8 cellular contexts compared by ENCODE assay signal in the genomic region with DNA sequence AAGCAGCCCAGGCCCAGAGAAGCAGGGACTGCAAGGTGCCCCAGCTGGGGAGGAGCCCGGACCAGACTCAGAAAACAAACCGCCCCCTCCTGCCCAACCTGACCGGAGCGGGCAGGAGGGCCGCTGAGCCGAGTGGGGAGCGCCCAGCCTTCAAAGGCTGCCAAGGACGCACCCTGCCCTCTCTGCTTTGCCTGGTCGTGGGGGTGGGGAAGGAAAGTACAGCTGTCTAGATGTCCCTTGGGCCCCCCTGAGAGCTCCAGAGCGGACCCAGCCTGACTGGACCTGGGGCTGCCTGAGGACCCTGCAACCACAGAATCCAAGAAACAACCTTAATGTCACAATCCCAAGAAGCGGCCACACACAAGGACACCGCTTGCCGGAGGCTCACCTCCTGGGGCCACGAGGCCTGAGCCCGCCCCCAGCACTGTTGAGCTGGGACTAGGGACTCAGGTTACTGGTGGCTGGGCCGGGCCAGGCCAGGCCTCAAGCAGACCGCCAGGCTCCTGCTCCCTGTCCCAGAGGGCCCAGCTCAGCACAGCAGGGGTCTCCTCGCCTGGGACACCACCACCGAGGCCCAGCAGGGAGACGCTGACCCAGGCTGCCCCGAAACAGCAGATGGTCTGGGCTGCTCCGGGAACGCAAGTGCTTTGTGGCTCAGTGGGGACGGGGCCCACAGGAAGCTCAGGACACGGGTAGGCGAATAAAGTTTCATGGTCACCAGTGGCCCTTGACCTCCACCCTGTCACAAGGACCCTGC. TPM values are rescaled to one million over a fixed set of nuclear protein-coding genes. Genes with fewer than 3 reads are reported as not detected.
A peak's percentile ranks its signal among the peaks of the same experiment; 100 is the strongest.
DNase-seq lines count a peak whose midpoint lies in the region; ATAC-seq and TF ChIP-seq lines count a peak whose summit lies in the region.

No MANE protein-coding gene starts in this region.

- no peak overlapping the region for H2AFZ ChIP-seq in KMS-11 (ENCODE audit: low read depth)
- no peak overlapping the region for H2AFZ ChIP-seq in mesenchymal stem cell (ENCODE audit: low read depth, low read length)

- peak overlapping the region in 1 of 2 experiments; percentile 87 for H3K23ac ChIP-seq in mesenchymal stem cell (ENCODE audit: low read length in 2 of 2)

- peak overlapping the region; percentile 73 for H3K4me3 Mint-ChIP-seq in central memory CD8-positive, alpha-beta T cell

- H4K20me1 ChIP-seq in BLaER1 (peaks cover 74% of the 10 kb centered on the region), KMS-11 (ENCODE audit: insufficient read depth) (no peaks in the 10 kb centered on the region)

- no peak overlapping the region for H2BK120ac ChIP-seq in mesenchymal stem cell (ENCODE audit: low read depth, low read length)

- 18% methylated on average over 25 of the region's 26 CpGs for WGBS in mesenchymal stem cell

- H3K79me1 ChIP-seq in mesenchymal stem cell (replicated peaks; ENCODE audit: low read length, poor library complexity, severe bottlenecking), result peaks cover 9% of the 10 kb centered on the region

- H3K9me3 ChIP-seq in BLaER1 (no peaks in the 10 kb centered on the region), mesenchymal stem cell (ENCODE audit: control insufficient read depth, low read length) (no peaks in the 10 kb centered on the region)

- peak overlapping the region in 1 of 2 experiments; percentile 93 for H3K18ac ChIP-seq in mesenchymal stem cell (ENCODE audit: low read depth in 1 of 2, low read length in 2 of 2)

- peak overlapping the region; percentile 38 for H2BK15ac ChIP-seq in mesenchymal stem cell (ENCODE audit: low read depth, poor library complexity, severe bottlenecking)

- H3K9ac ChIP-seq in BLaER1, result peak overlapping the region; percentile 91
- peak overlapping the region; percentile 53; the same call in 1 of the 2 replicates for H3K9ac ChIP-seq in KMS-11
- H3K9ac ChIP-seq in mesenchymal stem cell (ENCODE audit: low read length), result peak overlapping the region; percentile 89

- no peaks in the 10 kb centered on the region for H3K36me3 ChIP-seq in BLaER1
- H3K36me3 ChIP-seq in KMS-11 (ENCODE audit: insufficient read depth), result no peaks in the 10 kb centered on the region
- H3K36me3 ChIP-seq in mesenchymal stem cell (ENCODE audit: control insufficient read depth in 1 of 2, insufficient read depth in 2 of 2, low read depth in 1 of 2, low read length in 2 of 2), result peaks cover 13 to 37% of the 10 kb centered on the region in 2 experiments

- H2BK5ac ChIP-seq in mesenchymal stem cell (ENCODE audit: low read depth, low read length, poor library complexity, severe bottlenecking), result no peak overlapping the region

- H3K4me3 ChIP-seq in BLaER1, result peak overlapping the region; percentile 95
- peak overlapping the region; percentile 40 for H3K4me3 ChIP-seq in KMS-11 (IDR thresholded peaks at IDR 0.05; ENCODE audit: insufficient read depth, low read depth, low read length)
- peak overlapping the region; percentile 84 to 91 for H3K4me3 ChIP-seq in mesenchymal stem cell (ENCODE audit: insufficient read depth in 1 of 2, low read depth in 1 of 2, low read length in 2 of 2)

- H3K27me3 Mint-ChIP-seq in central memory CD8-positive, alpha-beta T cell, result peaks cover 11% of the 10 kb centered on the region

- no peak overlapping the region for H3K27ac Mint-ChIP-seq in central memory CD8-positive, alpha-beta T cell (ENCODE audit: low read depth)

- H3K27me3 ChIP-seq in BLaER1 (peaks cover 10% of the 10 kb centered on the region), KMS-11 (ENCODE audit: insufficient read depth, low read depth) (no peaks in the 10 kb centered on the region; the same call in 1 of the 2 replicates), mesenchymal stem cell (ENCODE audit: control insufficient read depth in 1 of 2, insufficient read depth in 1 of 2, low read length in 2 of 2) (no peaks in the 10 kb centered on the region)

- peak overlapping the region; percentile 41 for H4K91ac ChIP-seq in mesenchymal stem cell (ENCODE audit: low read length)

- H3K4me1 ChIP-seq in BLaER1, result peaks cover 73% of the 10 kb centered on the region
- H3K4me1 ChIP-seq in KMS-11 (ENCODE audit: low read depth, poor library complexity, severe bottlenecking), result peaks cover 17% of the 10 kb centered on the region
- peaks cover 71% of the 10 kb centered on the region for H3K4me1 ChIP-seq in mesenchymal stem cell (ENCODE audit: control insufficient read depth, insufficient read depth, low read depth, low read length)

- H3K27ac ChIP-seq in BLaER1, result peak overlapping the region; percentile 83
- no peak overlapping the region for H3K27ac ChIP-seq in KMS-11
- peak overlapping the region; percentile 75 for H3K27ac ChIP-seq in mesenchymal stem cell (ENCODE audit: low read length, poor library complexity, severe bottlenecking)

- H3K4me2 ChIP-seq in BLaER1 (peak overlapping the region; percentile 99), KMS-11 (peak overlapping the region; percentile 67; the same call in 1 of the 2 replicates), mesenchymal stem cell (ENCODE audit: low read length, poor library complexity, severe bottlenecking) (peak overlapping the region; percentile 96)

- no peak for ATAC-seq in central memory CD8-positive, alpha-beta T cell (replicated peaks; ENCODE audit: extremely low read depth, poor library complexity, severe bottlenecking)
- ATAC-seq in GM21367 (IDR thresholded peaks at IDR 0.05; ENCODE audit: unreplicated experiment) (no peak), GM21786 (IDR thresholded peaks at IDR 0.05; ENCODE audit: unreplicated experiment) (no peak)

- no peaks in the 10 kb centered on the region for H3K9me3 Mint-ChIP-seq in central memory CD8-positive, alpha-beta T cell

- H4K8ac ChIP-seq in mesenchymal stem cell (ENCODE audit: low read length), result peak overlapping the region; percentile 76

- DNase-seq in central memory CD8-positive, alpha-beta T cell (ENCODE audit: low spot score in 2 of 2), result no peak
- DNase-seq in mesenchymal stem cell (peak; percentile 48), GM13976 (ENCODE audit: low spot score) (no peak), HPDE6-E6E7 (ENCODE audit: extremely low spot score) (no peak)

- no peaks in the 10 kb centered on the region; the same call in 1 of the 2 replicates for H3K79me2 ChIP-seq in KMS-11 (ENCODE audit: insufficient read depth, low read depth)

- H2BK12ac ChIP-seq in mesenchymal stem cell (ENCODE audit: low read length in 2 of 2), result peak overlapping the region; percentile 8 to 12

- peak overlapping the region in 1 of 2 experiments; percentile 99 for H3K14ac ChIP-seq in mesenchymal stem cell (ENCODE audit: low read length in 2 of 2)

- H3K36me3 Mint-ChIP-seq in central memory CD8-positive, alpha-beta T cell (ENCODE audit: insufficient read depth), result peaks cover 3% of the 10 kb centered on the region

- peak overlapping the region; percentile 25 to 91 for H3K4ac ChIP-seq in mesenchymal stem cell (ENCODE audit: low read depth in 1 of 2, low read length in 2 of 2)

- TF ChIP-seq CTCF in KMS-11 (conservative IDR thresholded peaks at IDR 0.05; ENCODE audit: low read depth, low read length) (no peak), GM13976 (IDR thresholded peaks at IDR 0.05; ENCODE audit: borderline replicate concordance, control extremely low read depth, extremely low read depth, insufficient read depth, missing control alignments) (no peak)

- H3K4me1 Mint-ChIP-seq in central memory CD8-positive, alpha-beta T cell, result peaks cover 25% of the 10 kb centered on the region

- H2AK5ac ChIP-seq in mesenchymal stem cell (ENCODE audit: low read length, severe bottlenecking), result peak overlapping the region; percentile 47

- in situ Hi-C loops in GM13976 (cut with MboI; ENCODE audit: low sequenced_read_pairs, unreplicated experiment), result no loop called here

RNA-seq across cellular contexts. Expression of gene DVL1, which starts 1.4 kb away (rescaled TPM):
- 26.3 TPM for polyA plus RNA-seq in mesenchymal stem cell (2013, experiment 1 of 2)
- 26.6 TPM for polyA plus RNA-seq in mesenchymal stem cell (2013, experiment 2 of 2)

RNA-seq across cellular contexts. Expression of gene MXRA8, which starts 10.5 kb away (rescaled TPM):
- polyA plus RNA-seq in mesenchymal stem cell (2013, experiment 1 of 2), result 282 TPM
- polyA plus RNA-seq in mesenchymal stem cell (2013, experiment 2 of 2), result 274 TPM

RNA-seq across cellular contexts. Expression of gene TAS1R3, which starts 16.8 kb away (rescaled TPM):
- polyA plus RNA-seq in mesenchymal stem cell (2013, experiment 1 of 2), result 0.04 TPM
- polyA plus RNA-seq in mesenchymal stem cell (2013, experiment 2 of 2), result 0.04 TPM

RNA-seq across cellular contexts. Expression of gene CPTP, which starts 23.2 kb away (rescaled TPM):
- polyA plus RNA-seq in mesenchymal stem cell (2013, experiment 1 of 2), result 17.8 TPM
- polyA plus RNA-seq in mesenchymal stem cell (2013, experiment 2 of 2), result 17.7 TPM

RNA-seq across cellular contexts. Expression of gene INTS11, which starts 23.4 kb away (rescaled TPM):
- 57.1 TPM for polyA plus RNA-seq in mesenchymal stem cell (2013, experiment 1 of 2)
- 55.5 TPM for polyA plus RNA-seq in mesenchymal stem cell (2013, experiment 2 of 2)

Comparison
In these comparisons a context has a peak if more than half of its experiments do, and no peak if none do; other contexts are left out.
1. H3K4me3 ChIP-seq: peak in every context shown above with its lines; median percentile 95 in BLaER1; 88 in mesenchymal stem cell; 40 in KMS-11.